8 cellular contexts compared by ENCODE assay signal in genomic region chr20:2651772-2652723, GRCh38. TPM values are rescaled to one million over a fixed set of nuclear protein-coding genes. Genes with fewer than 3 reads are reported as not detected.
DNase-seq lines count a peak whose midpoint lies in the region; ATAC-seq and TF ChIP-seq lines count a peak whose summit lies in the region.

Gene NOP56 (plus strand): TSS chr20:2652632. CDS start chr20:2652661, 29 bp downstream.

- peak; percentile 88 for ATAC-seq in GM21723 (IDR thresholded peaks at IDR 0.05; ENCODE audit: unreplicated experiment)
- ATAC-seq in esophagus mucosa = peak; percentile 99

- TF ChIP-seq CTCF in Peyer's patch (IDR thresholded peaks at IDR 0.05) = no peak

- peaks cover 0 to 26% (median 4%) of the 10 kb centered on the region in 4 donors for H3K4me1 ChIP-seq in Peyer's patch

- peak; percentile 97 for DNase-seq in DMS53 (lab: John Stamatoyannopoulos, UW)
- peak; percentile 83 for DNase-seq in KG1 (lab: John Stamatoyannopoulos, UW)
- DNase-seq in Peyer's patch = peak; percentile 91 to 97 (median 96)
- peak; percentile 98 for DNase-seq in activated T-cell treated with anti-CD3 and anti-CD28 coated beads, Interleukin-2, amount 50 U/mL, for 48 hours
- DNase-seq in myocyte (ENCODE audit: low read depth) = peak; percentile 92
- DNase-seq in stimulated activated CD8-positive, alpha-beta memory T cell treated with anti-CD3 and anti-CD28 coated beads, Interleukin-7, amount 100 ng/mL, for 4 hours (ENCODE audit: low read depth in 2 of 2) = peak; percentile 84 to 91

- peaks cover 0 to 30% (median 0%) of the 10 kb centered on the region in 3 donors for H3K36me3 ChIP-seq in Peyer's patch

- H3K4me3 ChIP-seq in Peyer's patch = peak within 1 kb of the TSS; percentile 65 to 97 (median 72)

- peak; percentile 63 to 84 for TF ChIP-seq POLR2A in Peyer's patch (IDR thresholded peaks at IDR 0.05)

- H3K27ac ChIP-seq in Peyer's patch = peak within 1 kb of the TSS; percentile 84 to 95 (median 90)

- H3K27me3 ChIP-seq in Peyer's patch = no peaks in the 10 kb centered on the region

- H3K9me3 ChIP-seq in Peyer's patch = no peaks in the 10 kb centered on the region

RNA-seq across cellular contexts. Expression of gene NOP56, which starts in this region (rescaled TPM):
- total RNA-seq in Peyer's patch (100 to 1,000 TPM in 2 of 4 donors, 10 to 100 TPM in 2; 53.8 to 289 (median 94.2) TPM), esophagus mucosa (119 TPM), myocyte (92.1 and 94.2 TPM in 2 replicates)
- polyA plus RNA-seq in myocyte (2012) = 93.2 TPM

Comparison
In these comparisons a context has a peak if more than half of its experiments do, and no peak if none do; other contexts are left out.
1. Peak in every context shown above with its lines: DNase-seq, ATAC-seq, H3K4me3 ChIP-seq and H3K27ac ChIP-seq.